8 cellular contexts compared by ENCODE assay signal in genomic region chr3:50450135-50450911, GRCh38. TPM values are rescaled to one million over a fixed set of nuclear protein-coding genes. Genes with fewer than 3 reads are reported as not detected.
DNase-seq lines count a peak whose midpoint lies in the region; ATAC-seq and TF ChIP-seq lines count a peak whose summit lies in the region.

No MANE protein-coding gene starts in this region.

- 56 to 73% methylated on average over 29 of the region's 29 CpGs for WGBS in heart right ventricle, 2 donors

- H3K27me3 ChIP-seq in heart right ventricle (no peaks in the 10 kb centered on the region), uterus (no peaks in the 10 kb centered on the region)

- no peak for TF ChIP-seq POLR2A in uterus (IDR thresholded peaks at IDR 0.05)

- H3K9me3 ChIP-seq in heart right ventricle (no peaks in the 10 kb centered on the region), uterus (no peaks in the 10 kb centered on the region)

- peak; percentile 87 to 93 for DNase-seq in NCI-H526 (lab: John Stamatoyannopoulos, UW)
- DNase-seq in activated effector memory CD4-positive, alpha-beta T cell treated with Interleukin-2 at 50 U/mL for 16 hours, result peak; percentile 38
- peak; percentile 56 to 67 for DNase-seq in heart right ventricle
- DNase-seq in retinal pigment epithelial cell (ENCODE audit: low read depth), result peak; percentile 19
- peak; percentile 37 to 50 for DNase-seq in uterus
- no peak for DNase-seq in HT-29 (ENCODE audit: low spot score)
- no peak for DNase-seq in LoVo (ENCODE audit: low spot score)

- peaks cover 0 to 9% (median 0%) of the 10 kb centered on the region in 9 donors for H3K4me1 ChIP-seq in heart right ventricle
- no peaks in the 10 kb centered on the region for H3K4me1 ChIP-seq in uterus

- TF ChIP-seq CTCF in heart right ventricle (IDR thresholded peaks at IDR 0.05), result no peak
- no peak for TF ChIP-seq CTCF in retinal pigment epithelial cell (conservative IDR thresholded peaks at IDR 0.05; ENCODE audit: low read depth, low read length)
- TF ChIP-seq CTCF in uterus (IDR thresholded peaks at IDR 0.05), result no peak

- H3K4me3 ChIP-seq in heart right ventricle, result peak overlapping the region in 6 of 10 donors; percentile 28 to 48 (median 38)
- H3K4me3 ChIP-seq in retinal pigment epithelial cell (ENCODE audit: low read length), result no peak overlapping the region
- H3K4me3 ChIP-seq in uterus, result no peak overlapping the region

- H3K27ac ChIP-seq in heart right ventricle, result peak overlapping the region in 6 of 10 donors; percentile 37 to 78 (median 64)
- H3K27ac ChIP-seq in uterus, result peak overlapping the region; percentile 30 to 41

- H3K36me3 ChIP-seq in heart right ventricle, result no peaks in the 10 kb centered on the region
- H3K36me3 ChIP-seq in uterus, result no peaks in the 10 kb centered on the region

- intact Hi-C loops in heart right ventricle (cut with DNase I) (no loop called here), uterus (cut with DNase I; ENCODE audit: low total_unique reads) (no loop called here)

- ATAC-seq in heart right ventricle (peak in 7 of 8 donors; percentile 25 to 89 (median 70)), GM18861 (IDR thresholded peaks at IDR 0.05; ENCODE audit: unreplicated experiment) (no peak)

RNA-seq across cellular contexts. Expression of gene CACNA2D2, which starts 53.1 kb away (rescaled TPM):
- total RNA-seq in heart right ventricle (1 to 10 TPM in 9 of 10 donors, under 1 TPM in 1; 0.95 to 3.9 (median 2.6) TPM), uterus (1 to 10 TPM in 2 of 4 donors, under 1 TPM in 1, not detected in 1; under 0.01 to 6.1 (median 5.3) TPM)
- polyA plus RNA-seq in heart right ventricle, result 1 to 10 TPM in 1 of 2 donors, under 1 TPM in 1; 0.42 to 2.2 TPM
- 0.33 and 0.42 TPM in 2 replicates for total RNA-seq in HT-29 (2014; rRNA removed; shearing (Covaris generic))

Comparison
In these comparisons a context has a peak if more than half of its experiments do, and no peak if none do; other contexts are left out.
1. DNase-seq: peak in NCI-H526 (2 of 2), activated effector memory CD4-positive, alpha-beta T cell treated with Interleukin-2 at 50 U/mL for 16 hours (single experiment), heart right ventricle (2 of 2), retinal pigment epithelial cell (single experiment) and uterus (2 of 2); none in HT-29 (single experiment) and LoVo (single experiment).
2. H3K4me3 ChIP-seq: peak in heart right ventricle (6 of 10); none in retinal pigment epithelial cell (single experiment) and uterus (0 of 2).